1 cellular context compared by ENCODE assay signal in the genomic region with DNA sequence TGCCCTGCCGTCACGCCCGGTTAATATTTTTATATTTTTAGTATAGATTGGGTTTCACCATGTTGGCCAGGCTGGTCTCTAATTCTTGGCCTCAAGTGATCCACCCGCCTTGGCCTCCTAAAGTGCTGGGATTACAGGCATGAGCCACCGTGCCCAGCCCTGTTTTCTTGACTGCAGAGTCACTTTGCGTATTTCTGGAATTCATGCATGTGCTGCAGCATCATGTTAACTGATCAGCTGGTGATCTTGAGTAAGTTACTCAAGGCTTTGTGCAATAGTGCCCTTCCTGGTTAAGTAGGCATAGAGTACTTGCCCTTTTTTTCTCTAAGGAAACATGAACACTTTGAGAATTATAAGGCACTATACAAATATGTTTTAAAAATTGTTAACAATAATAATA.
TF ChIP-seq lines count a peak whose summit lies in the region.

No MANE protein-coding gene starts in this region.

TF ChIP-seq in HepG2, 621 proteins besides CTCF, POLR2A, EP300 and RAD21:
- TF ChIP-seq, protein P1, sequence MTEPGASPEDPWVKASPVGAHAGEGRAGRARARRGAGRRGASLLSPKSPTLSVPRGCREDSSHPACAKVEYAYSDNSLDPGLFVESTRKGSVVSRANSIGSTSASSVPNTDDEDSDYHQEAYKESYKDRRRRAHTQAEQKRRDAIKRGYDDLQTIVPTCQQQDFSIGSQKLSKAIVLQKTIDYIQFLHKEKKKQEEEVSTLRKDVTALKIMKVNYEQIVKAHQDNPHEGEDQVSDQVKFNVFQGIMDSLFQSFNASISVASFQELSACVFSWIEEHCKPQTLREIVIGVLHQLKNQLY (CRISPR knock-in tag; IDR thresholded peaks at IDR 0.05) = no peak
- TF ChIP-seq PLRG1 (conservative IDR thresholded peaks at IDR 0.05) (no peak), PCBP1 (IDR thresholded peaks at IDR 0.05; ENCODE audit: borderline replicate concordance, low read depth, low read length) (no peak), ZBTB1 (CRISPR knock-in tag; IDR thresholded peaks at IDR 0.05; ENCODE audit: borderline replicate concordance) (no peak), ZNF451 (CRISPR knock-in tag; IDR thresholded peaks at IDR 0.05) (no peak), FOSL1 (CRISPR knock-in tag; IDR thresholded peaks at IDR 0.05; ENCODE audit: borderline replicate concordance) (no peak), SNRNP70 (IDR thresholded peaks at IDR 0.05; ENCODE audit: low read depth, low read length) (no peak), MTA3 (CRISPR knock-in tag; IDR thresholded peaks at IDR 0.05) (no peak), ARHGAP35 (CRISPR knock-in tag; IDR thresholded peaks at IDR 0.05; ENCODE audit: borderline replicate concordance) (no peak), TEAD2 (CRISPR knock-in tag; IDR thresholded peaks at IDR 0.05) (no peak), SNAI1 (CRISPR knock-in tag; IDR thresholded peaks at IDR 0.05; ENCODE audit: borderline replicate concordance) (no peak), MAFK (conservative IDR thresholded peaks at IDR 0.05 in 1 of 2, IDR thresholded peaks at IDR 0.05 in 1 of 2; ENCODE audit: low read length in 2 of 2) (no peak), SRF (IDR thresholded peaks at IDR 0.05; ENCODE audit: low read depth, low read length) (no peak), ZFP1 (CRISPR knock-in tag; IDR thresholded peaks at IDR 0.05) (no peak)
- TF ChIP-seq, protein P2, sequence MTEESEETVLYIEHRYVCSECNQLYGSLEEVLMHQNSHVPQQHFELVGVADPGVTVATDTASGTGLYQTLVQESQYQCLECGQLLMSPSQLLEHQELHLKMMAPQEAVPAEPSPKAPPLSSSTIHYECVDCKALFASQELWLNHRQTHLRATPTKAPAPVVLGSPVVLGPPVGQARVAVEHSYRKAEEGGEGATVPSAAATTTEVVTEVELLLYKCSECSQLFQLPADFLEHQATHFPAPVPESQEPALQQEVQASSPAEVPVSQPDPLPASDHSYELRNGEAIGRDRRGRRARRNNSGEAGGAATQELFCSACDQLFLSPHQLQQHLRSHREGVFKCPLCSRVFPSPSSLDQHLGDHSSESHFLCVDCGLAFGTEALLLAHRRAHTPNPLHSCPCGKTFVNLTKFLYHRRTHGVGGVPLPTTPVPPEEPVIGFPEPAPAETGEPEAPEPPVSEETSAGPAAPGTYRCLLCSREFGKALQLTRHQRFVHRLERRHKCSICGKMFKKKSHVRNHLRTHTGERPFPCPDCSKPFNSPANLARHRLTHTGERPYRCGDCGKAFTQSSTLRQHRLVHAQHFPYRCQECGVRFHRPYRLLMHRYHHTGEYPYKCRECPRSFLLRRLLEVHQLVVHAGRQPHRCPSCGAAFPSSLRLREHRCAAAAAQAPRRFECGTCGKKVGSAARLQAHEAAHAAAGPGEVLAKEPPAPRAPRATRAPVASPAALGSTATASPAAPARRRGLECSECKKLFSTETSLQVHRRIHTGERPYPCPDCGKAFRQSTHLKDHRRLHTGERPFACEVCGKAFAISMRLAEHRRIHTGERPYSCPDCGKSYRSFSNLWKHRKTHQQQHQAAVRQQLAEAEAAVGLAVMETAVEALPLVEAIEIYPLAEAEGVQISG (CRISPR knock-in tag; IDR thresholded peaks at IDR 0.05) = no peak
- TF ChIP-seq, protein P3, sequence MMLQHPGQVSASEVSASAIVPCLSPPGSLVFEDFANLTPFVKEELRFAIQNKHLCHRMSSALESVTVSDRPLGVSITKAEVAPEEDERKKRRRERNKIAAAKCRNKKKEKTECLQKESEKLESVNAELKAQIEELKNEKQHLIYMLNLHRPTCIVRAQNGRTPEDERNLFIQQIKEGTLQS (CRISPR knock-in tag; IDR thresholded peaks at IDR 0.05) = no peak
- TF ChIP-seq, protein P4, sequence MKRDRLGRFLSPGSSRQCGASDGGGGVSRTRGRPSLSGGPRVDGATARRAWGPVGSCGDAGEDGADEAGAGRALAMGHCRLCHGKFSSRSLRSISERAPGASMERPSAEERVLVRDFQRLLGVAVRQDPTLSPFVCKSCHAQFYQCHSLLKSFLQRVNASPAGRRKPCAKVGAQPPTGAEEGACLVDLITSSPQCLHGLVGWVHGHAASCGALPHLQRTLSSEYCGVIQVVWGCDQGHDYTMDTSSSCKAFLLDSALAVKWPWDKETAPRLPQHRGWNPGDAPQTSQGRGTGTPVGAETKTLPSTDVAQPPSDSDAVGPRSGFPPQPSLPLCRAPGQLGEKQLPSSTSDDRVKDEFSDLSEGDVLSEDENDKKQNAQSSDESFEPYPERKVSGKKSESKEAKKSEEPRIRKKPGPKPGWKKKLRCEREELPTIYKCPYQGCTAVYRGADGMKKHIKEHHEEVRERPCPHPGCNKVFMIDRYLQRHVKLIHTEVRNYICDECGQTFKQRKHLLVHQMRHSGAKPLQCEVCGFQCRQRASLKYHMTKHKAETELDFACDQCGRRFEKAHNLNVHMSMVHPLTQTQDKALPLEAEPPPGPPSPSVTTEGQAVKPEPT (CRISPR knock-in tag; IDR thresholded peaks at IDR 0.05; ENCODE audit: low read depth) = no peak
- TF ChIP-seq, protein P5, sequence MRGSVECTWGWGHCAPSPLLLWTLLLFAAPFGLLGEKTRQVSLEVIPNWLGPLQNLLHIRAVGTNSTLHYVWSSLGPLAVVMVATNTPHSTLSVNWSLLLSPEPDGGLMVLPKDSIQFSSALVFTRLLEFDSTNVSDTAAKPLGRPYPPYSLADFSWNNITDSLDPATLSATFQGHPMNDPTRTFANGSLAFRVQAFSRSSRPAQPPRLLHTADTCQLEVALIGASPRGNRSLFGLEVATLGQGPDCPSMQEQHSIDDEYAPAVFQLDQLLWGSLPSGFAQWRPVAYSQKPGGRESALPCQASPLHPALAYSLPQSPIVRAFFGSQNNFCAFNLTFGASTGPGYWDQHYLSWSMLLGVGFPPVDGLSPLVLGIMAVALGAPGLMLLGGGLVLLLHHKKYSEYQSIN (CRISPR knock-in tag; IDR thresholded peaks at IDR 0.05; ENCODE audit: borderline replicate concordance) = no peak
